In genomic region chr5:131186561-131187256, GRCh38 we compare ENCODE assay signal across 1 cellular context.
TF ChIP-seq lines count a peak whose summit lies in the region.

No MANE protein-coding gene starts in this region.

TF ChIP-seq in K562, 482 proteins besides CTCF, POLR2A, EP300 and RAD21:
- TF ChIP-seq ZNF609 (CRISPR knock-in tag; IDR thresholded peaks at IDR 0.05; ENCODE audit: borderline replicate concordance), result no peak
- TF ChIP-seq NR2F6 (CRISPR knock-in tag; IDR thresholded peaks at IDR 0.05), result no peak
- TF ChIP-seq TAF15 (IDR thresholded peaks at IDR 0.05; ENCODE audit: low read depth, low read length), result no peak
- no peak for TF ChIP-seq IRF1 (CRISPR knock-in tag; IDR thresholded peaks at IDR 0.05; ENCODE audit: borderline replicate concordance)
- TF ChIP-seq ATF3 (IDR thresholded peaks at IDR 0.05), result peak; percentile 48; the same call in 1 of the 2 replicates
- no peak for TF ChIP-seq ATF3 (CRISPR knock-in tag; conservative IDR thresholded peaks at IDR 0.05)
- no peak for TF ChIP-seq ZNF592 (IDR thresholded peaks at IDR 0.05)
- TF ChIP-seq CEBPG (CRISPR knock-in tag; IDR thresholded peaks at IDR 0.05), result no peak
- peak; percentile 44 to 92; a peak in 3 of 4 replicates for TF ChIP-seq CEBPG (tag; conservative IDR thresholded peaks at IDR 0.05 in 1 of 2, IDR thresholded peaks at IDR 0.05 in 1 of 2)
- no peak for TF ChIP-seq NCOA2 (IDR thresholded peaks at IDR 0.05; ENCODE audit: partially characterized antibody in 2 of 2)
- no peak for TF ChIP-seq MBD1 (CRISPR knock-in tag; IDR thresholded peaks at IDR 0.05)
- no peak for TF ChIP-seq SREBF1 (IDR thresholded peaks at IDR 0.05; ENCODE audit: borderline replicate concordance, low read depth, low read length)
- TF ChIP-seq ZNF324 (CRISPR knock-in tag; IDR thresholded peaks at IDR 0.05), result no peak
- TF ChIP-seq CBX5 (IDR thresholded peaks at IDR 0.05; ENCODE audit: borderline replicate concordance, low read depth), result no peak
- no peak for TF ChIP-seq ZNF449 (CRISPR knock-in tag; IDR thresholded peaks at IDR 0.05)
- TF ChIP-seq NFXL1 (CRISPR knock-in tag; IDR thresholded peaks at IDR 0.05), result no peak
- peak; percentile 52 for TF ChIP-seq FOSL1 (tag; conservative IDR thresholded peaks at IDR 0.05)
- no peak for TF ChIP-seq IRF9 (tag; IDR thresholded peaks at IDR 0.05)
- TF ChIP-seq HOMEZ (CRISPR knock-in tag; IDR thresholded peaks at IDR 0.05), result no peak
- no peak for TF ChIP-seq USF1 (CRISPR knock-in tag; IDR thresholded peaks at IDR 0.05)
- TF ChIP-seq MITF (IDR thresholded peaks at IDR 0.05), result no peak
- TF ChIP-seq CREBBP (IDR thresholded peaks at IDR 0.05; ENCODE audit: low read depth, low read length), result no peak
- TF ChIP-seq ZBTB17 (CRISPR knock-in tag; IDR thresholded peaks at IDR 0.05), result no peak
- no peak for TF ChIP-seq ZNF431 (CRISPR knock-in tag; IDR thresholded peaks at IDR 0.05)
- TF ChIP-seq HDAC6 (IDR thresholded peaks at IDR 0.05; ENCODE audit: low read depth, low read length), result no peak
